15 cellular contexts compared by ENCODE assay signal in genomic region chr11:14587203-14587602, GRCh38. TPM values are rescaled to one million over a fixed set of nuclear protein-coding genes. Genes with fewer than 3 reads are reported as not detected.
DNase-seq lines count a peak whose midpoint lies in the region; ATAC-seq and TF ChIP-seq lines count a peak whose summit lies in the region.
"Had no signal": no experiment of that assay in that cellular context is flagged by ENCODE, and none has a peak within 500 bp of the region (broad histone marks: within the 10 kb centered on the region; RNA-seq: fewer than 3 reads in every experiment).

No MANE protein-coding gene starts in this region.

- H3K27ac ChIP-seq in Panc1 (ENCODE audit: low read length): no peak overlapping the region
- H3K27ac ChIP-seq: cardiac muscle cell, gastrocnemius medialis, pancreas, suprapubic skin had no signal

- peaks cover 10% of the 10 kb centered on the region for H3K36me3 Mint-ChIP-seq in progenitor cell of endocrine pancreas (ENCODE audit: insufficient read depth)
- peaks cover 58% of the 10 kb centered on the region for H3K36me3 Mint-ChIP-seq in T-helper 2 cell treated with Interferon-gamma antibody and Interleukin-4, amounts not matched to agents 5 μg/mL and 100 μg/mL, for 36 hours (ENCODE audit: low read depth)

- TF ChIP-seq CTCF in Panc1 (IDR thresholded peaks at IDR 0.05): no peak
- no peak for TF ChIP-seq CTCF in progenitor cell of endocrine pancreas (IDR thresholded peaks at IDR 0.05; ENCODE audit: unreplicated experiment)

- ATAC-seq in Panc1: no peak
- peak; percentile 58 for ATAC-seq in Right ventricle myocardium superior (ENCODE audit: poor library complexity)
- ATAC-seq: activated CD8-positive, alpha-beta memory T cell treated with anti-CD3 and anti-CD28 coated beads, Interleukin-2, amount 10 ng/mL, durations not matched to agents 7 days and 5 days; gastrocnemius medialis; pancreas; SK-N-SH treated with all-trans-retinoic acid at 6 μM for 48 hours had no signal

- H3K9me3 ChIP-seq in Panc1 (ENCODE audit: control insufficient read depth, insufficient read depth, low read depth, low read length): no peaks in the 10 kb centered on the region
- H3K9me3 ChIP-seq: gastrocnemius medialis, pancreas, suprapubic skin had no signal

- peaks cover 4% of the 10 kb centered on the region for H3K9me3 Mint-ChIP-seq in progenitor cell of endocrine pancreas (ENCODE audit: low read depth)
- peaks cover 10% of the 10 kb centered on the region for H3K9me3 Mint-ChIP-seq in T-helper 2 cell treated with Interferon-gamma antibody and Interleukin-4, amounts not matched to agents 5 μg/mL and 100 μg/mL, for 36 hours

- peaks cover 22% of the 10 kb centered on the region for H3K4me1 Mint-ChIP-seq in progenitor cell of endocrine pancreas (ENCODE audit: low read depth)
- H3K4me1 Mint-ChIP-seq in T-helper 2 cell treated with Interferon-gamma antibody and Interleukin-4, amounts not matched to agents 5 μg/mL and 100 μg/mL, for 36 hours (ENCODE audit: low read depth): peaks cover 28% of the 10 kb centered on the region

- H3K4me3 ChIP-seq in Panc1 (ENCODE audit: low read depth in 2 of 2, low read length in 2 of 2): no peak overlapping the region
- H3K4me3 ChIP-seq: cardiac muscle cell, gastrocnemius medialis, pancreas, suprapubic skin had no signal

- intact Hi-C loops in Panc1 (cut with micrococcal nuclease; ENCODE audit: unreplicated experiment) (no loop called here), Right ventricle myocardium superior (cut with DNase I) (no loop called here)

- TSS peak; percentile 43 for BruUV-seq in Panc1 (replicated peaks; lab: Mats Ljungman, UMichigan)

- peak overlapping the region; percentile 10 for H3K27ac Mint-ChIP-seq in progenitor cell of endocrine pancreas
- H3K27ac Mint-ChIP-seq in T-helper 2 cell treated with Interferon-gamma antibody and Interleukin-4, amounts not matched to agents 5 μg/mL and 100 μg/mL, for 36 hours: no peak overlapping the region
- H3K27ac Mint-ChIP-seq: activated CD8-positive, alpha-beta memory T cell treated with anti-CD3 and anti-CD28 coated beads, Interleukin-2, amount 10 ng/mL, durations not matched to agents 7 days and 5 days had no signal

- DNase-seq in COLO829 (ENCODE audit: low spot score) (peak; percentile 27), Panc1 (ENCODE audit: low read depth, low spot score) (no peak), Right ventricle myocardium superior (no peak), progenitor cell of endocrine pancreas (ENCODE audit: low spot score, unreplicated experiment) (no peak), GOT3 (lab: John Stamatoyannopoulos, UW) (no peak), AG08396 (ENCODE audit: low spot score) (no peak)
- DNase-seq in T-helper 2 cell treated with Interferon-gamma antibody and Interleukin-4, amounts not matched to agents 5 μg/mL and 100 μg/mL, for 36 hours (ENCODE audit: low spot score): no peak
- DNase-seq: activated CD8-positive, alpha-beta memory T cell treated with anti-CD3 and anti-CD28 coated beads, Interleukin-2, amount 10 ng/mL, durations not matched to agents 7 days and 5 days; activated naive CD4-positive, alpha-beta T cell treated with anti-CD3 and anti-CD28 coated beads, Interleukin-2, amount 50 U/mL, for 16 hours; gastrocnemius medialis; pancreas had no signal

- no peaks in the 10 kb centered on the region for H3K4me1 ChIP-seq in Panc1 (ENCODE audit: control insufficient read depth, insufficient read depth, low read length)
- H3K4me1 ChIP-seq: gastrocnemius medialis, suprapubic skin had no signal

- no peak overlapping the region for H3K4me3 Mint-ChIP-seq in progenitor cell of endocrine pancreas (ENCODE audit: low read depth)
- H3K4me3 Mint-ChIP-seq in T-helper 2 cell treated with Interferon-gamma antibody and Interleukin-4, amounts not matched to agents 5 μg/mL and 100 μg/mL, for 36 hours: no peak overlapping the region
- H3K4me3 Mint-ChIP-seq: activated CD8-positive, alpha-beta memory T cell treated with anti-CD3 and anti-CD28 coated beads, Interleukin-2, amount 10 ng/mL, durations not matched to agents 7 days and 5 days had no signal

- POLR2A ChIA-PET in Panc1 (lab: Charles Lee): no interaction called here

- H3K27me3 ChIP-seq in Panc1 (ENCODE audit: control insufficient read depth, insufficient read depth, low read length): no peaks in the 10 kb centered on the region
- H3K27me3 ChIP-seq: cardiac muscle cell, gastrocnemius medialis, pancreas, suprapubic skin had no signal

- H3K36me3 ChIP-seq in Panc1 (ENCODE audit: control insufficient read depth, insufficient read depth, low read length): no peaks in the 10 kb centered on the region
- H3K36me3 ChIP-seq: cardiac muscle cell, gastrocnemius medialis, pancreas, suprapubic skin had no signal

- CTCF ChIA-PET in Panc1 (lab: Charles Lee): no interaction called here

- in situ Hi-C loops in Panc1 (cut with HindIII; ENCODE audit: low pct_unique_long_range_greater_than_20kb, low sequenced_read_pairs): no loop called here

- no peaks in the 10 kb centered on the region for H3K27me3 Mint-ChIP-seq in progenitor cell of endocrine pancreas
- no peaks in the 10 kb centered on the region for H3K27me3 Mint-ChIP-seq in T-helper 2 cell treated with Interferon-gamma antibody and Interleukin-4, amounts not matched to agents 5 μg/mL and 100 μg/mL, for 36 hours (ENCODE audit: low read depth)
- H3K27me3 Mint-ChIP-seq: activated CD8-positive, alpha-beta memory T cell treated with anti-CD3 and anti-CD28 coated beads, Interleukin-2, amount 10 ng/mL, durations not matched to agents 7 days and 5 days had no signal

RNA-seq across cellular contexts. Expression of gene PDE3B, which starts 56.4 kb away (rescaled TPM):
- total RNA-seq in Panc1 (2021; ENCODE audit: unreplicated experiment) (33.0 TPM), Right ventricle myocardium superior (5.3 TPM), progenitor cell of endocrine pancreas (26.9 and 29.7 TPM in 2 replicates)
- polyA plus RNA-seq in Panc1 (2012; ENCODE audit: insufficient read length): 15.7 TPM
- total RNA-seq: M059J had no signal
